Comparison of ENCODE assay signal across 1 cellular context in the genomic region with DNA sequence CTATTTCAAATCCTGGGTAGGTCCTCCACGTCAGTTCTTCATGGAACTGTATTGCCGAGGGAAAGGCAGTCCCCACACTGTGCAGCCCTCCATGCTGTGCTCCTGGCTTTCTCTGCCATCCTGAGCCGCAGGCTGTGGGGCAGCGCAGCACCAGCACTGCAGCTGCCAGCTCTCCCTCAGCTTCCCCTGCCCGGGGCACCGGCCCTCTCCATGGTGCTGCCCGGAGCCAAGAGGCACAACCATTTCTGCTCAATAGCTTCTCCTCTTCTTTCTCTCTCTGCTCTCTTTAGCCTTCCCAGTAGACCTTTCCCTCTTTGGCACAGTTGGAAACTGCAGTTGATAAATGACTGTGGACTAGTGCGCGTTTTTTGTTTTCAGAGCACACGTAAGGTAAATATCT.
TF ChIP-seq lines count a peak whose summit lies in the region.

No MANE protein-coding gene starts in this region.

TF ChIP-seq in H1, 55 proteins besides CTCF, POLR2A, EP300 and RAD21:
- 0 out of 4 replicates have a peak, but pooled peaks of 1 of the 2 experiments have one; percentile 64 for TF ChIP-seq SIN3A (conservative IDR thresholded peaks at IDR 0.05 in 1 of 2, IDR thresholded peaks at IDR 0.05 in 1 of 2; ENCODE audit: low read depth in 1 of 2, low read length in 2 of 2)
- TF ChIP-seq HDAC6 (IDR thresholded peaks at IDR 0.05; ENCODE audit: low read depth, low read length), result no peak
